Comparison of ENCODE assay signal across 8 cellular contexts in genomic region chr12:15278816-15279658, GRCh38. TPM values are rescaled to one million over a fixed set of nuclear protein-coding genes. Genes with fewer than 3 reads are reported as not detected.
DNase-seq lines count a peak whose midpoint lies in the region; ATAC-seq and TF ChIP-seq lines count a peak whose summit lies in the region.

No MANE protein-coding gene starts in this region.

- in situ Hi-C loops in G401 (cut with HindIII; ENCODE audit: low sequenced_read_pairs) = no loop called here

- 8% methylated on average over 10 of the region's 10 CpGs for WGBS in prostate gland

- H3K9me3 ChIP-seq in prostate gland = no peaks in the 10 kb centered on the region

- H3K4me1 ChIP-seq in prostate gland (replicated peaks) = peaks cover 9% of the 10 kb centered on the region

- intact Hi-C loops in prostate gland (cut with DNase I) = loop anchor here (5.0 to 10.0 kb wide), 5 partner anchors 243 to 578 kb away; partner anchors contain the start of gene ART4

- no peaks in the 10 kb centered on the region for H3K36me3 ChIP-seq in prostate gland

- DNase-seq in G401 (ENCODE audit: low spot score) (peak; percentile 5), NCI-H510A (lab: John Stamatoyannopoulos, UW) (peak; percentile 42), prostate gland (ENCODE audit: low spot score) (peak; percentile 83), amniotic stem cell (lab: John Stamatoyannopoulos, UW) (no peak), iPS-NIHi11 (ENCODE audit: low spot score) (no peak), activated gamma-delta T cell treated with Interleukin-2 at 50 U/mL for 16 hours (no peak)

- H3K27ac ChIP-seq in prostate gland = peak overlapping the region; percentile 32 to 47

- ATAC-seq in HG02840 (IDR thresholded peaks at IDR 0.05; ENCODE audit: low FRiP score, unreplicated experiment) = peak; percentile 63
- ATAC-seq in esophagus mucosa = peak; percentile 76

- TF ChIP-seq CTCF in prostate gland (IDR thresholded peaks at IDR 0.05) = no peak

- no peak overlapping the region for H3K4me3 ChIP-seq in prostate gland

- no peak for TF ChIP-seq POLR2A in prostate gland (IDR thresholded peaks at IDR 0.05)

- no peaks in the 10 kb centered on the region for H3K27me3 ChIP-seq in prostate gland (replicated peaks; ENCODE audit: insufficient read depth)

RNA-seq across cellular contexts. Expression of gene PTPRO, which starts 43.3 kb away (rescaled TPM):
- not detected in 2 replicates for total RNA-seq in G401 (2014; rRNA removed; shearing (Covaris generic))
- 0.08 TPM for total RNA-seq in esophagus mucosa
- total RNA-seq in prostate gland = 1 to 10 TPM in 1 of 2 donors, under 1 TPM in 1; 0.55 to 1.4 TPM

RNA-seq across cellular contexts. Expression of gene RERG, which starts 57.8 kb away (rescaled TPM):
- total RNA-seq in G401 (2014; rRNA removed; shearing (Covaris generic)) = not detected in 2 replicates
- total RNA-seq in esophagus mucosa (1.9 TPM), prostate gland (10 to 100 TPM; 12.7 to 13.3 TPM)

Comparison
In these comparisons a context has a peak if more than half of its experiments do, and no peak if none do; other contexts are left out.
1. DNase-seq: peak in G401 (single experiment), NCI-H510A (single experiment) and prostate gland (single experiment); none in amniotic stem cell (single experiment), iPS-NIHi11 (single experiment) and activated gamma-delta T cell treated with Interleukin-2 at 50 U/mL for 16 hours (single experiment).